Comparison of ENCODE assay signal across 16 cellular contexts in the genomic region with DNA sequence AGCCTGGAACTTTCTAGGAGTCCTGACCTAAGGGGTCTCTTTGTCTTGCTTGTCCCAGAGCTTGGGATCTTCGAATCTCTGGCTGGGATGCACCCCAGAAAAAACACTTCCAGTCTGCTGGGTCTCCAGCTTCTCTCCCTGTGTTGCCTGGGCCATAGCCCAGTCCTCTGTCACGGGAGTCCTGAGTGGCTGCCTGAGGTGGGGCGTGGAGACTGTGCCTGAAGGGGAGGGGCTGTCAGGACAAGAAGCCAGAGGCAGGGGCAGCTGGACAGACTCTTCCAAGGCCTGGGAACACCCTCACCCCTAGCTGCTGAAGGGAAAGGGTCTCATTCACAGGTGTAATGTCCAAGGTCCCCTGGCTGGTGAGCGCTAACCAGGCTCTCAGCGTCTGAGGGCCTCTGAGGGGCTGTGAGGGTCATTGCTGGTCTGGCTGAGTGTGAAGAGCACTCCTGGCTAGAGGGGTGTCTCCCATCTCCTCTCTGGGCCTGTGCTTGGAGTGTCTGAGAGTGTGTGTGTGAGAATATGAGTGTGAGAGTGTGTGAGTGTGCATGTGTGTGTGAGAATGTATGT. TPM values are rescaled to one million over a fixed set of nuclear protein-coding genes. Genes with fewer than 3 reads are reported as not detected.
DNase-seq lines count a peak whose midpoint lies in the region; ATAC-seq, FAIRE-seq and TF ChIP-seq lines count a peak whose summit lies in the region.
"Had no signal": no experiment of that assay in that cellular context is flagged by ENCODE, and none has a peak within 500 bp of the region (broad histone marks: within the 10 kb centered on the region; RNA-seq: fewer than 3 reads in every experiment).

No MANE protein-coding gene starts in this region.

- H3K4me3 ChIP-seq in HepG2 (replicated peaks in 1 of 3; ENCODE audit: insufficient read depth in 1 of 3, low read depth in 2 of 3, low read length in 3 of 3) (peak overlapping the region in 1 of 3 experiments; percentile 27; a peak in 1 of 6 replicates), right lobe of liver (no peak overlapping the region), kidney (ENCODE audit: low read length in 2 of 2) (no peak overlapping the region), neuronal stem cell (ENCODE audit: low read length in 2 of 2) (no peak overlapping the region)
- H3K4me3 ChIP-seq: HAP-1 had no signal

- H3K23ac ChIP-seq in neuronal stem cell (ENCODE audit: low read depth, low read length, poor library complexity): no peak overlapping the region

- CTCF ChIA-PET in HepG2 (lab: Yijun Ruan, JAX; ENCODE audit: low intra/inter-chr PET ratio, low total read pairs): interaction anchor here (1.9 kb wide), 1 partner anchor 27 kb away, joined by 4 read pairs; no protein-coding TSS in a partner anchor

- H3K9ac ChIP-seq in HepG2 (ENCODE audit: insufficient read depth, low read depth, low read length) (no peak overlapping the region), kidney (ENCODE audit: low read length in 2 of 2) (no peak overlapping the region), neuronal stem cell (ENCODE audit: low read depth, low read length, poor library complexity) (no peak overlapping the region)

- peaks cover 0 to 1% of the 10 kb centered on the region in 2 experiments; a peak in 1 of 5 replicates for H3K27me3 ChIP-seq in HepG2 (ENCODE audit: control insufficient read depth in 1 of 2, insufficient read depth in 2 of 2, low read length in 2 of 2)
- H3K27me3 ChIP-seq in right lobe of liver: no peaks in the 10 kb centered on the region
- peaks cover 0 to 43% (median 0%) of the 10 kb centered on the region in 3 experiments for H3K27me3 ChIP-seq in neuronal stem cell (ENCODE audit: control insufficient read depth in 3 of 3, insufficient read depth in 3 of 3, low read depth in 1 of 3, low read length in 3 of 3)

- TF ChIP-seq RAD21 in HepG2 (CRISPR knock-in tag; IDR thresholded peaks at IDR 0.05): no peak

- no peak for DNase-seq in HepG2 (ENCODE audit: low spot score)
- no peak for DNase-seq in right lobe of liver
- peak; percentile 42 for DNase-seq in kidney
- no peak for DNase-seq in neuronal stem cell (ENCODE audit: low spot score)
- DNase-seq in SW 1271 (lab: John Stamatoyannopoulos, UW): no peak
- DNase-seq in NCI-H748 (lab: John Stamatoyannopoulos, UW; ENCODE audit: unreplicated experiment): no peak
- DNase-seq: CD8-positive, alpha-beta T cell; COR-L47; DND-41; GDM1; GOT3 had no signal

- POLR2A ChIA-PET in HepG2 (lab: Yijun Ruan, JAX): interaction anchor here (0.8 to 5.6 kb wide), 5 partner anchors 7 to 19 kb away, joined by 3 to 30 read pairs (median 3); no protein-coding TSS in a partner anchor

- no peaks in the 10 kb centered on the region for H3K79me2 ChIP-seq in HepG2 (ENCODE audit: insufficient read depth, low read length)

- WGBS in HepG2 (ENCODE audit: low lambda C conversion rate): 8% methylated on average over 4 of the region's 5 CpGs
- WGBS in right lobe of liver (ENCODE audit: insufficient coverage, low coverage, low lambda C conversion rate, missing lambda C conversion rate): no CpG with 5 or more reads among the region's 5 CpGs
- no CpG with 5 or more reads among the region's 5 CpGs for WGBS in neuronal stem cell (ENCODE audit: extremely low coverage in 2 of 2, insufficient read length in 2 of 2, insufficient replicate concordance in 1 of 2), 2 donors

- H3K9me3 ChIP-seq in HepG2 (ENCODE audit: low read length) (no peaks in the 10 kb centered on the region), right lobe of liver (no peaks in the 10 kb centered on the region), kidney (ENCODE audit: control insufficient read depth in 1 of 2, low read length in 2 of 2) (no peaks in the 10 kb centered on the region), neuronal stem cell (replicated peaks in 1 of 2; ENCODE audit: control insufficient read depth in 2 of 2, insufficient read depth in 1 of 2, low read depth in 1 of 2, low read length in 2 of 2) (peaks cover 2 to 5% of the 10 kb centered on the region in 2 donors)
- H3K9me3 ChIP-seq: HAP-1 had no signal

- BruUV-seq in HepG2 (replicated peaks; lab: Mats Ljungman, UMichigan): no TSS peak

- H3K36me3 ChIP-seq in HepG2 (replicated peaks in 1 of 2; ENCODE audit: control insufficient read depth in 1 of 2, insufficient read depth in 2 of 2, low read length in 2 of 2) (no peaks in the 10 kb centered on the region), right lobe of liver (no peaks in the 10 kb centered on the region), kidney (ENCODE audit: control insufficient read depth in 1 of 2, insufficient read depth in 2 of 2, low read length in 2 of 2) (no peaks in the 10 kb centered on the region), neuronal stem cell (replicated peaks in 1 of 2; ENCODE audit: control insufficient read depth in 2 of 2, insufficient read depth in 2 of 2, low read length in 2 of 2) (no peaks in the 10 kb centered on the region)
- H3K36me3 ChIP-seq: HAP-1 had no signal

- H2BK120ac ChIP-seq in neuronal stem cell (ENCODE audit: low read depth, low read length): no peak overlapping the region

- ATAC-seq in HepG2 (peak; percentile 64), right lobe of liver (no peak)
- ATAC-seq: CD8-positive, alpha-beta T cell had no signal

- TF ChIP-seq EP300 in HepG2 (IDR thresholded peaks at IDR 0.05; ENCODE audit: low read depth in 2 of 2, low read length in 2 of 2) (no peak), HepG2 (CRISPR knock-in tag; IDR thresholded peaks at IDR 0.05; ENCODE audit: borderline replicate concordance) (no peak)

- peak overlapping the region; percentile 44 for H3K18ac ChIP-seq in neuronal stem cell (ENCODE audit: low read length)

- H4K20me1 ChIP-seq in HepG2 (ENCODE audit: insufficient read depth, low read length): no peaks in the 10 kb centered on the region

- no peaks in the 10 kb centered on the region for H3K79me1 ChIP-seq in neuronal stem cell (ENCODE audit: low read depth, low read length)

- H3K4me2 ChIP-seq in HepG2 (ENCODE audit: low read depth, low read length) (peak overlapping the region; percentile 43), neuronal stem cell (ENCODE audit: insufficient read depth, low read length, poor library complexity, severe bottlenecking) (no peak overlapping the region)

- no peak overlapping the region for H2BK5ac ChIP-seq in neuronal stem cell (ENCODE audit: low read length)

- intact Hi-C loops in HepG2 (cut with micrococcal nuclease; ENCODE audit: unreplicated experiment) (no loop called here), right lobe of liver (cut with DNase I) (no loop called here), kidney (cut with DNase I) (no loop called here)

- no peak overlapping the region for H2BK12ac ChIP-seq in neuronal stem cell (ENCODE audit: low read length)

- TF ChIP-seq POLR2A in HepG2 (IDR thresholded peaks at IDR 0.05; ENCODE audit: insufficient read depth in 1 of 2, low read depth in 2 of 2, low read length in 2 of 2) (no peak), right lobe of liver (IDR thresholded peaks at IDR 0.05) (no peak)

- FAIRE-seq in HepG2 (lab: Jason Lieb, UNC) (no peak), kidney (lab: Jason Lieb, UNC) (no peak)
- FAIRE-seq: GM12892 had no signal

- H2AFZ ChIP-seq in HepG2 (ENCODE audit: low read length): no peak overlapping the region
- H2AFZ ChIP-seq in neuronal stem cell (ENCODE audit: low read length): no peak overlapping the region

- peak overlapping the region; percentile 35 for H2BK15ac ChIP-seq in neuronal stem cell (ENCODE audit: low read length)

- TF ChIP-seq CTCF in HepG2 (CRISPR knock-in tag; IDR thresholded peaks at IDR 0.05) (no peak), right lobe of liver (IDR thresholded peaks at IDR 0.05) (no peak), kidney (IDR thresholded peaks at IDR 0.05; ENCODE audit: borderline replicate concordance, extremely low read depth, insufficient read depth) (no peak)

- no peak overlapping the region for H3K14ac ChIP-seq in neuronal stem cell (ENCODE audit: low read length)

- peaks cover 84% of the 10 kb centered on the region for H3K4me1 ChIP-seq in HepG2 (ENCODE audit: insufficient read depth, low read length)
- H3K4me1 ChIP-seq in right lobe of liver: peaks cover 0 to 18% (median 8%) of the 10 kb centered on the region in 4 donors
- H3K4me1 ChIP-seq in kidney (ENCODE audit: control insufficient read depth in 1 of 2, insufficient read depth in 1 of 2, low read depth in 1 of 2, low read length in 2 of 2): no peaks in the 10 kb centered on the region
- no peaks in the 10 kb centered on the region for H3K4me1 ChIP-seq in neuronal stem cell (ENCODE audit: control insufficient read depth in 2 of 2, insufficient read depth in 1 of 2, low read depth in 1 of 2, low read length in 2 of 2)

- no peak overlapping the region for H3K4ac ChIP-seq in neuronal stem cell (ENCODE audit: low read length)

- in situ Hi-C loops in HepG2 (cut with HindIII; ENCODE audit: extremely low pct_ligation_motif_present, low pct_unique_long_range_greater_than_20kb): no loop called here

- H2AK5ac ChIP-seq in neuronal stem cell (ENCODE audit: low read depth, low read length): peak overlapping the region; percentile 37

- no peak overlapping the region for H3K27ac ChIP-seq in HepG2 (ENCODE audit: extremely low read length, insufficient read depth, low read length)
- H3K27ac ChIP-seq in right lobe of liver: no peak overlapping the region
- H3K27ac ChIP-seq in kidney (ENCODE audit: low read depth in 2 of 2, low read length in 2 of 2): no peak overlapping the region
- no peak overlapping the region for H3K27ac ChIP-seq in neuronal stem cell (replicated peaks; ENCODE audit: low read length)

- H4K8ac ChIP-seq in neuronal stem cell (ENCODE audit: low read depth, low read length): no peak overlapping the region

- no peak overlapping the region for H4K91ac ChIP-seq in neuronal stem cell (ENCODE audit: low read depth, low read length, poor library complexity)

RNA-seq across cellular contexts. Expression of a gene that starts 20.4 kb away (rescaled TPM):
- total RNA-seq in HepG2 (2016; rRNA removed; fragmentation: Illumina TruSeq; extraction: Trizol) (13.1 and 71.3 TPM in 2 replicates), right lobe of liver (10 to 100 TPM; 11.8 to 51.9 (median 29.3) TPM), kidney (45.6 TPM)
- 24.4 and 27.4 TPM in 2 replicates for total RNA-seq in HepG2 (2016; cell fraction: cytosol; rRNA removed; fragmentation: Illumina TruSeq; extraction: Trizol; ENCODE audit: low read depth)
- 11.3 and 76.4 TPM in 2 replicates for total RNA-seq in HepG2 (2016; cell fraction: insoluble cytoplasmic fraction; rRNA removed; fragmentation: Illumina TruSeq; extraction: Trizol)
- total RNA-seq in HepG2 (2016; cell fraction: membrane; rRNA removed; fragmentation: Illumina TruSeq; extraction: Trizol): 17.0 and 18.6 TPM in 2 replicates
- 127 and 145 TPM in 2 replicates for total RNA-seq in HepG2 (2016; cell fraction: nucleus; rRNA removed; fragmentation: Illumina TruSeq; extraction: Trizol)
- polyA plus RNA-seq in HepG2 (2011; rRNA removed) (89.1 and 105 TPM in 2 replicates), kidney (ENCODE audit: insufficient read depth, low read depth, low replicate concordance) (13.6 TPM)
- polyA plus RNA-seq in HepG2 (2011; cell fraction: cytosol; rRNA removed): 8.5 and 16.4 TPM in 2 replicates
- polyA plus RNA-seq in HepG2 (2011; cell fraction: nucleus; rRNA removed): 1,276 and 1,843 TPM in 2 replicates
- polyA plus RNA-seq in HepG2 (2012): 63.8 and 83.6 TPM in 2 replicates
- 2.0 and 2.7 TPM in 2 replicates for polyA plus RNA-seq in HepG2 (2016; cell fraction: cytosol; fragmentation: Illumina TruSeq; extraction: Trizol; ENCODE audit: low read depth)
- polyA plus RNA-seq in HepG2 (2016; cell fraction: insoluble cytoplasmic fraction; fragmentation: Illumina TruSeq; extraction: Trizol; ENCODE audit: low read depth): 13.5 and 15.6 TPM in 2 replicates
- 4.3 and 4.5 TPM in 2 replicates for polyA plus RNA-seq in HepG2 (2016; cell fraction: membrane; fragmentation: Illumina TruSeq; extraction: Trizol; ENCODE audit: low read depth)
- 665 and 720 TPM in 2 replicates for polyA plus RNA-seq in HepG2 (2016; cell fraction: nucleus; fragmentation: Illumina TruSeq; extraction: Trizol; ENCODE audit: insufficient read depth, low read depth)
- 11.6 and 59.4 TPM in 2 replicates for polyA minus RNA-seq in HepG2 (2011; rRNA and poly(A)+ RNA removed; ENCODE audit: low replicate concordance)
- 5.5 and 10.9 TPM in 2 replicates for polyA minus RNA-seq in HepG2 (2011; cell fraction: cytosol; rRNA and poly(A)+ RNA removed)
- polyA minus RNA-seq in HepG2 (2011; cell fraction: nucleus; rRNA and poly(A)+ RNA removed): 155 and 169 TPM in 2 replicates
- 11.1 TPM for polyA plus RNA-seq in neuronal stem cell (2013, experiment 1 of 2)
- polyA plus RNA-seq in neuronal stem cell (2013, experiment 2 of 2): 11.1 TPM
- polyA plus RNA-seq: CD14-positive monocyte had no signal

RNA-seq across cellular contexts. Expression of a gene that starts 35.8 kb away (rescaled TPM):
- total RNA-seq in HepG2 (2016; rRNA removed; fragmentation: Illumina TruSeq; extraction: Trizol) (0.81 and 1.8 TPM in 2 replicates), right lobe of liver (10 to 100 TPM in 5 of 6 experiments, 1 to 10 TPM in 1; 3.1 to 24.3 (median 14.2) TPM), kidney (202 TPM)
- total RNA-seq in HepG2 (2016; cell fraction: cytosol; rRNA removed; fragmentation: Illumina TruSeq; extraction: Trizol; ENCODE audit: low read depth): 0.61 and 1.1 TPM in 2 replicates
- 0.94 and 1.8 TPM in 2 replicates for total RNA-seq in HepG2 (2016; cell fraction: insoluble cytoplasmic fraction; rRNA removed; fragmentation: Illumina TruSeq; extraction: Trizol)
- 0.19 and 0.38 TPM in 2 replicates for total RNA-seq in HepG2 (2016; cell fraction: membrane; rRNA removed; fragmentation: Illumina TruSeq; extraction: Trizol)
- total RNA-seq in HepG2 (2016; cell fraction: nucleus; rRNA removed; fragmentation: Illumina TruSeq; extraction: Trizol): 2.7 and 3.5 TPM in 2 replicates
- polyA plus RNA-seq in HepG2 (2011; rRNA removed) (12.5 and 14.8 TPM in 2 replicates), kidney (ENCODE audit: insufficient read depth, low read depth, low replicate concordance) (155 TPM)
- 1.6 and 3.1 TPM in 2 replicates for polyA plus RNA-seq in HepG2 (2011; cell fraction: cytosol; rRNA removed)
- polyA plus RNA-seq in HepG2 (2011; cell fraction: nucleus; rRNA removed): 155 and 222 TPM in 2 replicates
- polyA plus RNA-seq in HepG2 (2012): 6.2 and 7.2 TPM in 2 replicates
- 0.14 and 0.26 TPM in 2 replicates for polyA plus RNA-seq in HepG2 (2016; cell fraction: cytosol; fragmentation: Illumina TruSeq; extraction: Trizol; ENCODE audit: low read depth)
- 0.92 and 0.93 TPM in 2 replicates for polyA plus RNA-seq in HepG2 (2016; cell fraction: insoluble cytoplasmic fraction; fragmentation: Illumina TruSeq; extraction: Trizol; ENCODE audit: low read depth)
- 0.17 TPM in 1 of 2 replicates, not detected in the other for polyA plus RNA-seq in HepG2 (2016; cell fraction: membrane; fragmentation: Illumina TruSeq; extraction: Trizol; ENCODE audit: low read depth)
- polyA plus RNA-seq in HepG2 (2016; cell fraction: nucleus; fragmentation: Illumina TruSeq; extraction: Trizol; ENCODE audit: insufficient read depth, low read depth): 8.0 and 11.0 TPM in 2 replicates
- 6.7 TPM in 1 of 2 replicates, not detected in the other for polyA minus RNA-seq in HepG2 (2011; rRNA and poly(A)+ RNA removed; ENCODE audit: low replicate concordance)
- polyA minus RNA-seq in HepG2 (2011; cell fraction: cytosol; rRNA and poly(A)+ RNA removed): 1.1 and 1.3 TPM in 2 replicates
- polyA minus RNA-seq in HepG2 (2011; cell fraction: nucleus; rRNA and poly(A)+ RNA removed): 11.6 and 13.7 TPM in 2 replicates
- 0.18 TPM for polyA plus RNA-seq in neuronal stem cell (2013, experiment 1 of 2)
- 0.22 TPM for polyA plus RNA-seq in neuronal stem cell (2013, experiment 2 of 2)
- total RNA-seq: A673; CD8-positive, alpha-beta T cell; HT1080 had no signal
- polyA plus RNA-seq: CD14-positive monocyte had no signal

RNA-seq across cellular contexts. Expression of a gene that starts 56.8 kb away (rescaled TPM):
- 612 and 1,510 TPM in 2 replicates for total RNA-seq in HepG2 (2016; rRNA removed; fragmentation: Illumina TruSeq; extraction: Trizol)
- total RNA-seq in HepG2 (2016; cell fraction: cytosol; rRNA removed; fragmentation: Illumina TruSeq; extraction: Trizol; ENCODE audit: low read depth): 264 and 266 TPM in 2 replicates
- 610 and 1,558 TPM in 2 replicates for total RNA-seq in HepG2 (2016; cell fraction: insoluble cytoplasmic fraction; rRNA removed; fragmentation: Illumina TruSeq; extraction: Trizol)
- total RNA-seq in HepG2 (2016; cell fraction: membrane; rRNA removed; fragmentation: Illumina TruSeq; extraction: Trizol): 284 and 296 TPM in 2 replicates
- total RNA-seq in HepG2 (2016; cell fraction: nucleus; rRNA removed; fragmentation: Illumina TruSeq; extraction: Trizol): 1,103 and 1,244 TPM in 2 replicates
- polyA plus RNA-seq in HepG2 (2011; rRNA removed): 2,580 and 3,919 TPM in 2 replicates
- polyA plus RNA-seq in HepG2 (2011; cell fraction: cytosol; rRNA removed): 3,676 and 4,547 TPM in 2 replicates
- polyA plus RNA-seq in HepG2 (2011; cell fraction: nucleus; rRNA removed): 1,589 and 2,063 TPM in 2 replicates
- polyA plus RNA-seq in HepG2 (2012): 2,894 and 3,165 TPM in 2 replicates
- 305 and 334 TPM in 2 replicates for polyA plus RNA-seq in HepG2 (2016; cell fraction: cytosol; fragmentation: Illumina TruSeq; extraction: Trizol; ENCODE audit: low read depth)
- polyA plus RNA-seq in HepG2 (2016; cell fraction: insoluble cytoplasmic fraction; fragmentation: Illumina TruSeq; extraction: Trizol; ENCODE audit: low read depth): 674 and 676 TPM in 2 replicates
- polyA plus RNA-seq in HepG2 (2016; cell fraction: membrane; fragmentation: Illumina TruSeq; extraction: Trizol; ENCODE audit: low read depth): 279 and 293 TPM in 2 replicates
- polyA plus RNA-seq in HepG2 (2016; cell fraction: nucleus; fragmentation: Illumina TruSeq; extraction: Trizol; ENCODE audit: insufficient read depth, low read depth): 2,037 and 2,236 TPM in 2 replicates
- 0.72 and 924 TPM in 2 replicates for polyA minus RNA-seq in HepG2 (2011; rRNA and poly(A)+ RNA removed; ENCODE audit: low replicate concordance)
- 612 and 1,026 TPM in 2 replicates for polyA minus RNA-seq in HepG2 (2011; cell fraction: cytosol; rRNA and poly(A)+ RNA removed)
- polyA minus RNA-seq in HepG2 (2011; cell fraction: nucleus; rRNA and poly(A)+ RNA removed): 323 and 565 TPM in 2 replicates
- total RNA-seq in right lobe of liver: 1,000 to 10,000 TPM; 2,202 to 7,072 (median 5,221) TPM
- total RNA-seq in kidney: 5.3 TPM
- polyA plus RNA-seq in kidney (ENCODE audit: insufficient read depth, low read depth, low replicate concordance): 43.5 TPM
- 0.06 TPM for polyA plus RNA-seq in neuronal stem cell (2013, experiment 1 of 2)
- polyA plus RNA-seq in neuronal stem cell (2013, experiment 2 of 2): 0.11 TPM
- total RNA-seq: A673; CD8-positive, alpha-beta T cell had no signal
- polyA plus RNA-seq: CD14-positive monocyte had no signal

Comparison
In these comparisons a context has a peak if more than half of its experiments do, and no peak if none do; other contexts are left out.
1. RNA of a gene that starts 56.8 kb away (total RNA-seq): 2,202 to 7,072 TPM in right lobe of liver and 264 to 1,558 TPM in HepG2; 5.3 TPM in kidney (single experiment); every median in the first group is over 10 times any median in the second.